Comparison of ENCODE assay signal across 15 cellular contexts in the genomic region with DNA sequence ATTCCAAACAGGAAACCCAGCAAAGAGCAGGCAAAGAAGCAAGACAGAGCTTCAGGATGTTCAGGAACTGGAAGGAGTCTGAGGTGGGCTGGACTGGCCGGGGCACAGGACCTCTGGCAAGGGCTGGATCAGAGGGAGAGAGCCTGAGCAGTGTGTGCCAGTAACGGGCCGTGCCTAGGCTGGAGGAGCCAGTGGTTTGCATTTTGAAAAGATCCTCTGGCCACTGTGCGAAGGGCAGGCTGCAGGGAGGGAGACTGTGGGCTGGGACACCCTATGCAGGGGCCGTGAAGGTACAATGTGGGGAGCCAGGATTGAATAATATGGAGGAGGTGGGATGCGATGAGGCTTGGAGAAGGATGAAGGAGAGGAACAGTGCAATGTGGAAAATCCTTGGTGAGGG. TPM values are rescaled to one million over a fixed set of nuclear protein-coding genes. Genes with fewer than 3 reads are reported as not detected.
DNase-seq lines count a peak whose midpoint lies in the region; ATAC-seq, FAIRE-seq and TF ChIP-seq lines count a peak whose summit lies in the region.
"Had no signal": no experiment of that assay in that cellular context is flagged by ENCODE, and none has a peak within 500 bp of the region (broad histone marks: within the 10 kb centered on the region; RNA-seq: fewer than 3 reads in every experiment).

No MANE protein-coding gene starts in this region.

- in situ Hi-C loops in KBM-7 (cut with MboI; ENCODE audit: low pct_unique_long_range_greater_than_20kb, low sequenced_read_pairs): no loop called here

- no peak for DNase-seq in PC-3
- no peak for DNase-seq in MCF 10A (ENCODE audit: unreplicated experiment)
- DNase-seq in lung (ENCODE audit: low spot score): peak; percentile 22
- no peak for DNase-seq in upper lobe of left lung
- no peak for DNase-seq in KBM-7
- no peak for DNase-seq in RCC 7860 (ENCODE audit: low spot score)
- no peak for DNase-seq in MM.1S
- DNase-seq: activated naive CD4-positive, alpha-beta T cell treated with anti-CD3 and anti-CD28 coated beads for 36 hours; cortex of kidney; DMS79; NCI-H1048; NCI-H526 treated with DMSO at 0.1 percent for 48 hours had no signal

- H2AFZ ChIP-seq in PC-3 (ENCODE audit: low read length) (no peak overlapping the region), MM.1S (ENCODE audit: low read length) (no peak overlapping the region)

- H3K4me3 ChIP-seq in PC-3 (ENCODE audit: low read length) (peak overlapping the region; percentile 40; the same call in 1 of the 2 replicates), lung (no peak overlapping the region), upper lobe of left lung (no peak overlapping the region), MM.1S (ENCODE audit: low read length) (no peak overlapping the region)
- H3K4me3 ChIP-seq: BLaER1, neural progenitor cell had no signal

- H3K27me3 Mint-ChIP-seq in MCF 10A (ENCODE audit: insufficient read depth, unreplicated experiment): no peaks in the 10 kb centered on the region

- intact Hi-C loops in PC-3 (cut with micrococcal nuclease) (loop anchor here (2.0 kb wide), 1 partner anchor 276 kb away; no protein-coding TSS in a partner anchor), MCF 10A (cut with micrococcal nuclease) (loop anchor here (2.0 kb wide), 1 partner anchor 58 kb away; no protein-coding TSS in a partner anchor)

- H3K27ac Mint-ChIP-seq in MCF 10A (ENCODE audit: low read depth, unreplicated experiment): peak overlapping the region; percentile 81
- H3K27ac Mint-ChIP-seq: activated naive CD4-positive, alpha-beta T cell treated with anti-CD3 and anti-CD28 coated beads for 36 hours; HFFc6; neural progenitor cell had no signal

- H3K36me3 ChIP-seq in PC-3 (ENCODE audit: low read depth, low read length): no peaks in the 10 kb centered on the region
- no peaks in the 10 kb centered on the region for H3K36me3 ChIP-seq in lung (ENCODE audit: control insufficient read depth in 2 of 2, insufficient read depth in 2 of 2, low read length in 2 of 2)
- no peaks in the 10 kb centered on the region for H3K36me3 ChIP-seq in upper lobe of left lung
- no peaks in the 10 kb centered on the region for H3K36me3 ChIP-seq in MM.1S (replicated peaks; ENCODE audit: insufficient read depth, low read length)
- H3K36me3 ChIP-seq: BLaER1, neural progenitor cell had no signal

- H3K36me3 Mint-ChIP-seq in MCF 10A (ENCODE audit: insufficient read depth, unreplicated experiment): no peaks in the 10 kb centered on the region
- H3K36me3 Mint-ChIP-seq: neural progenitor cell had no signal

- POLR2A ChIA-PET in PC-3 (lab: Charles Lee; ENCODE audit: unreplicated experiment) (interaction anchor here (0.5 to 0.8 kb wide), 4 partner anchors 29 to 208 kb away, joined by 4 to 14 read pairs (median 10); no protein-coding TSS in a partner anchor), MCF 10A (lab: Yijun Ruan, JAX) (interaction anchor here (0.6 to 3.5 kb wide), 22 partner anchors 10 to 242 kb away, joined by 3 to 44 read pairs (median 5); a partner anchor contains a TSS)

- CTCF ChIA-PET in PC-3 (lab: Charles Lee) (interaction anchor here (1.1 kb wide), 1 partner anchor 51 kb away, joined by 4 read pairs; no protein-coding TSS in a partner anchor), MCF 10A (lab: Yijun Ruan, JAX) (interaction anchor here (0.6 to 6.9 kb wide), 16 partner anchors 9 to 216 kb away, joined by 3 to 46 read pairs (median 6); no protein-coding TSS in a partner anchor)

- ATAC-seq in PC-3 (peak; percentile 2), lung (ENCODE audit: insufficient read depth, low FRiP score) (no peak), upper lobe of left lung (ENCODE audit: low FRiP score in 2 of 2) (peak in 1 of 2 donors; percentile 13)

- no peak for TF ChIP-seq CTCF in PC-3 (conservative IDR thresholded peaks at IDR 0.05; ENCODE audit: low read depth, low read length)
- TF ChIP-seq CTCF in MCF 10A (IDR thresholded peaks at IDR 0.05; ENCODE audit: unreplicated experiment): no peak
- no peak for TF ChIP-seq CTCF in lung (IDR thresholded peaks at IDR 0.05; ENCODE audit: control extremely low read depth, extremely low read depth)
- TF ChIP-seq CTCF in upper lobe of left lung (IDR thresholded peaks at IDR 0.05): no peak
- TF ChIP-seq CTCF in MM.1S (IDR thresholded peaks at IDR 0.05; ENCODE audit: low read length): no peak

- H3K4me2 ChIP-seq in PC-3 (ENCODE audit: low read length): peak overlapping the region; percentile 78
- no peak overlapping the region for H3K4me2 ChIP-seq in MM.1S (ENCODE audit: low read depth, low read length)
- H3K4me2 ChIP-seq: BLaER1, neural progenitor cell had no signal

- H3F3A ChIP-seq in PC-3 (ENCODE audit: low read length, unreplicated experiment): peaks cover 10% of the 10 kb centered on the region
- peaks cover 3% of the 10 kb centered on the region for H3F3A ChIP-seq in MM.1S (ENCODE audit: insufficient read depth, low read length)

- H3K79me2 ChIP-seq in PC-3 (ENCODE audit: low read length) (no peaks in the 10 kb centered on the region), MM.1S (ENCODE audit: low read length) (peaks cover 2% of the 10 kb centered on the region; the same call in 1 of the 2 replicates)

- H3K9ac ChIP-seq in PC-3 (ENCODE audit: low read length) (peak overlapping the region; percentile 86), MM.1S (ENCODE audit: low read length) (no peak overlapping the region)
- H3K9ac ChIP-seq: BLaER1, neural progenitor cell had no signal

- peaks cover 50% of the 10 kb centered on the region for H3K4me1 ChIP-seq in PC-3 (ENCODE audit: insufficient read depth, low read length)
- H3K4me1 ChIP-seq in lung (ENCODE audit: control insufficient read depth in 2 of 2, insufficient read depth in 2 of 2, low read length in 2 of 2): peaks cover 0 to 8% of the 10 kb centered on the region in 2 donors
- H3K4me1 ChIP-seq in upper lobe of left lung: peaks cover 0 to 14% (median 4%) of the 10 kb centered on the region in 4 donors
- H3K4me1 ChIP-seq in MM.1S (ENCODE audit: low read length): peaks cover 10% of the 10 kb centered on the region
- H3K4me1 ChIP-seq: neural progenitor cell had no signal

- H3K9me3 Mint-ChIP-seq in MCF 10A (ENCODE audit: unreplicated experiment): no peaks in the 10 kb centered on the region
- H3K9me3 Mint-ChIP-seq: activated naive CD4-positive, alpha-beta T cell treated with anti-CD3 and anti-CD28 coated beads for 36 hours; HFFc6; neural progenitor cell had no signal

- FAIRE-seq in RCC 7860 (lab: Jason Lieb, UNC): no peak

- H3K27ac ChIP-seq in PC-3 (ENCODE audit: low read length) (peak overlapping the region; percentile 98), lung (ENCODE audit: low read depth in 1 of 2, low read length in 1 of 2) (peak overlapping the region in 1 of 2 donors; percentile 52), upper lobe of left lung (peak overlapping the region in 3 of 4 donors; percentile 11 to 71 (median 17)), MM.1S (ENCODE audit: low read length) (no peak overlapping the region)
- H3K27ac ChIP-seq: BLaER1, neural progenitor cell had no signal

- H3K27me3 ChIP-seq in PC-3 (ENCODE audit: low read length) (no peaks in the 10 kb centered on the region), lung (ENCODE audit: control insufficient read depth, insufficient read depth) (no peaks in the 10 kb centered on the region), upper lobe of left lung (no peaks in the 10 kb centered on the region), MM.1S (replicated peaks; ENCODE audit: insufficient read depth, low read length) (no peaks in the 10 kb centered on the region)
- H3K27me3 ChIP-seq: BLaER1 had no signal

- no peaks in the 10 kb centered on the region for H3K9me3 ChIP-seq in PC-3 (ENCODE audit: low read length)
- H3K9me3 ChIP-seq in lung (ENCODE audit: control insufficient read depth in 2 of 2, insufficient read depth in 1 of 2, low read length in 1 of 2): no peaks in the 10 kb centered on the region
- no peaks in the 10 kb centered on the region for H3K9me3 ChIP-seq in upper lobe of left lung
- no peaks in the 10 kb centered on the region for H3K9me3 ChIP-seq in MM.1S (replicated peaks; ENCODE audit: insufficient read depth, low read length)
- H3K9me3 ChIP-seq: BLaER1 had no signal

- WGBS in lung, 2 donors: 83 to 94% methylated on average over 6 of the region's 6 CpGs
- 84% methylated on average over 6 of the region's 6 CpGs for WGBS in upper lobe of left lung, 2 donors

- no peak for TF ChIP-seq POLR2A in upper lobe of left lung (IDR thresholded peaks at IDR 0.05)

- no peaks in the 10 kb centered on the region for H4K20me1 ChIP-seq in PC-3 (ENCODE audit: low read length)
- no peaks in the 10 kb centered on the region for H4K20me1 ChIP-seq in MM.1S (ENCODE audit: insufficient read depth, low read length)
- H4K20me1 ChIP-seq: BLaER1 had no signal

- H3K9me2 ChIP-seq in PC-3 (replicated peaks; ENCODE audit: low read length): no peaks in the 10 kb centered on the region
- H3K9me2 ChIP-seq in MM.1S (replicated peaks; ENCODE audit: insufficient read depth, low read length): no peaks in the 10 kb centered on the region

- peak overlapping the region; percentile 43 for H3K4me3 Mint-ChIP-seq in MCF 10A (ENCODE audit: unreplicated experiment)
- H3K4me3 Mint-ChIP-seq: activated naive CD4-positive, alpha-beta T cell treated with anti-CD3 and anti-CD28 coated beads for 36 hours; HFFc6; neural progenitor cell had no signal

- no TSS peak for BruUV-seq in PC-3 (replicated peaks; lab: Mats Ljungman, UMichigan)
- no TSS peak for BruUV-seq in MCF 10A (replicated peaks; lab: Mats Ljungman, UMichigan)

- peaks cover 42% of the 10 kb centered on the region for H3K4me1 Mint-ChIP-seq in MCF 10A (ENCODE audit: insufficient read depth, unreplicated experiment)
- H3K4me1 Mint-ChIP-seq: neural progenitor cell had no signal

- no peak for TF ChIP-seq EP300 in upper lobe of left lung (IDR thresholded peaks at IDR 0.05)

RNA-seq across cellular contexts. Expression of a gene that starts 6.2 kb away (rescaled TPM):
- 358 and 362 TPM in 2 replicates for total RNA-seq in PC-3 (2014; rRNA removed)
- total RNA-seq in MCF 10A (2022): 214 and 232 TPM in 2 replicates
- total RNA-seq in lung: 100 to 1,000 TPM; 232 to 234 TPM
- 100 to 1,000 TPM in 1 of 2 donors, 10 to 100 TPM in 1; 94.1 to 113 TPM for polyA plus RNA-seq in lung
- 100 to 1,000 TPM in 5 of 6 donors, 10 to 100 TPM in 1; 74.4 to 213 (median 154) TPM for total RNA-seq in upper lobe of left lung
